In genomic region chr19:52189745-52190678, GRCh38 we compare ENCODE assay signal across 8 cellular contexts. TPM values are rescaled to one million over a fixed set of nuclear protein-coding genes. Genes with fewer than 3 reads are reported as not detected.
DNase-seq lines count a peak whose midpoint lies in the region; ATAC-seq, FAIRE-seq and TF ChIP-seq lines count a peak whose summit lies in the region.

TSS of gene PPP2R1A (plus strand) at chr19:52190052. CDS start at chr19:52190097, 45 bp downstream.

- peak within 1 kb of the TSS; percentile 85 for H3K4me2 ChIP-seq in OCI-LY3 (ENCODE audit: low read length)

- H3K79me2 ChIP-seq in OCI-LY3 (ENCODE audit: low read length): peaks cover 58% of the 10 kb centered on the region

- H2AFZ ChIP-seq in OCI-LY3 (ENCODE audit: low read depth, low read length): peak within 1 kb of the TSS; percentile 50; the same call in 1 of the 2 replicates

- H3K9ac ChIP-seq in OCI-LY3 (ENCODE audit: low read length): peak within 1 kb of the TSS; percentile 98

- H4K20me1 ChIP-seq in OCI-LY3 (ENCODE audit: insufficient read depth, low read length): peaks cover 36% of the 10 kb centered on the region

- no peaks in the 10 kb centered on the region for H3K27me3 ChIP-seq in OCI-LY3 (ENCODE audit: low read depth, low read length)

- ATAC-seq in GM21515 (IDR thresholded peaks at IDR 0.05; ENCODE audit: unreplicated experiment): peak; percentile 88

- H3K4me3 ChIP-seq in OCI-LY3 (ENCODE audit: low read length): peak within 1 kb of the TSS; percentile 97
- peak within 1 kb of the TSS; percentile 93 for H3K4me3 ChIP-seq in mesodermal cell (ENCODE audit: extremely low read depth, insufficient read depth, low read length, poor library complexity, severe bottlenecking)

- no peak for TF ChIP-seq CTCF in OCI-LY3 (IDR thresholded peaks at IDR 0.05; ENCODE audit: low read depth, low read length)

- WGBS in mesodermal cell (ENCODE audit: insufficient coverage in 2 of 2), 2 experiments: 0% methylated on average over 43 to 68 of the region's 81 CpGs

- H3K36me3 ChIP-seq in OCI-LY3 (replicated peaks; ENCODE audit: low read depth, low read length) (peaks cover 33% of the 10 kb centered on the region), mesodermal cell (ENCODE audit: control insufficient read depth, insufficient read depth, low read length) (peaks cover 37% of the 10 kb centered on the region)

- peak within 1 kb of the TSS; percentile 76 for H3K27ac ChIP-seq in OCI-LY3 (ENCODE audit: low read length)
- H3K27ac ChIP-seq in mesodermal cell (ENCODE audit: low read depth, low read length, severe bottlenecking): peak within 1 kb of the TSS; percentile 98

- peak; percentile 100 for FAIRE-seq in endometrium (lab: Jason Lieb, UNC)

- H3K9me3 ChIP-seq in OCI-LY3 (ENCODE audit: insufficient read depth, low read length) (no peaks in the 10 kb centered on the region), mesodermal cell (ENCODE audit: control insufficient read depth, low read length) (no peaks in the 10 kb centered on the region)

- DNase-seq in D341Med (ENCODE audit: low spot score): peak; percentile 100
- peak; percentile 94 for DNase-seq in HuH-7 (ENCODE audit: low spot score)
- peak; percentile 99 for DNase-seq in activated CD8-positive, alpha-beta memory T cell treated with anti-CD3 and anti-CD28 coated beads, Interleukin-2, amount 50 U/mL, for 48 hours
- peak; percentile 97 to 98 for DNase-seq in stimulated activated CD8-positive, alpha-beta memory T cell treated with anti-CD3 and anti-CD28 coated beads, Interleukin-15, amount 100 ng/mL, for 4 hours (ENCODE audit: low read depth in 2 of 2)

- H3K4me1 ChIP-seq in OCI-LY3 (ENCODE audit: low read length): peaks cover 16% of the 10 kb centered on the region
- peaks cover 4% of the 10 kb centered on the region for H3K4me1 ChIP-seq in mesodermal cell (ENCODE audit: control insufficient read depth, insufficient read depth, low read length, poor library complexity, severe bottlenecking)

RNA-seq across cellular contexts. Expression of gene PPP2R1A, which starts in this region (rescaled TPM):
- polyA plus RNA-seq in mesodermal cell (2013, experiment 1 of 2): 229 TPM
- 195 TPM for polyA plus RNA-seq in mesodermal cell (2013, experiment 2 of 2)

Comparison
In these comparisons a context has a peak if more than half of its experiments do, and no peak if none do; other contexts are left out.
1. Peak in every context shown above with its lines: DNase-seq, ATAC-seq, H3K4me3 ChIP-seq and H3K27ac ChIP-seq.